ENCODE assay signal across 11 cellular contexts in genomic region chr18:75204262-75204977, GRCh38. TPM values are rescaled to one million over a fixed set of nuclear protein-coding genes. Genes with fewer than 3 reads are reported as not detected.
DNase-seq lines count a peak whose midpoint lies in the region; ATAC-seq, FAIRE-seq and TF ChIP-seq lines count a peak whose summit lies in the region.
"Had no signal": no experiment of that assay in that cellular context is flagged by ENCODE, and none has a peak within 500 bp of the region (broad histone marks: within the 10 kb centered on the region; RNA-seq: fewer than 3 reads in every experiment).

No MANE protein-coding gene starts in this region.

- H3K4me3 ChIP-seq in GM23248 (peak overlapping the region; percentile 54), K562 (no peak overlapping the region), iPS-18a (ENCODE audit: low read length) (peak overlapping the region; percentile 57), skeletal muscle cell (ENCODE audit: low read depth, low read length) (peak overlapping the region; percentile 45)

- no peaks in the 10 kb centered on the region for H3K27me3 ChIP-seq in GM23248 (replicated peaks; ENCODE audit: insufficient read depth)
- H3K27me3 ChIP-seq in K562 (ENCODE audit: control insufficient read depth in 2 of 2, insufficient read depth in 2 of 2, low read length in 2 of 2), result no peaks in the 10 kb centered on the region
- peaks cover 74% of the 10 kb centered on the region for H3K27me3 ChIP-seq in iPS-18a (ENCODE audit: control insufficient read depth, insufficient read depth, low read length)

- CTCF ChIA-PET in K562 (lab: Yijun Ruan, JAX; ENCODE audit: low intra/inter-chr PET ratio), result no interaction called here

- no peaks in the 10 kb centered on the region for H3K9me2 ChIP-seq in GM23248 (ENCODE audit: insufficient read depth)

- H3K27ac ChIP-seq in GM23248 (no peak overlapping the region), K562 (ENCODE audit: extremely low read depth, low read depth, low read length) (no peak overlapping the region), iPS-18a (ENCODE audit: low read length) (no peak overlapping the region)

- H2AFZ ChIP-seq in GM23248 (peak overlapping the region; percentile 52; the same call in 1 of the 2 replicates), K562 (ENCODE audit: low read depth, low read length) (no peak overlapping the region)

- ATAC-seq in K562, result no peak
- ATAC-seq in GM18907 (IDR thresholded peaks at IDR 0.05; ENCODE audit: unreplicated experiment), result no peak

- H3K36me3 Mint-ChIP-seq in activated T-helper 1 cell treated with anti-CD3 and anti-CD28 coated beads, Interleukin-12 subunit alpha, Interleukin-12 subunit beta, Interleukin-2, Interleukin-4 antibody, amounts not matched to agents 30 ng/mL and 10 ng/mL and 1 ng/mL, durations not matched to agents 14 hours and 24 hours and 36 hours (ENCODE audit: low read depth), result peaks cover 25% of the 10 kb centered on the region

- no peak for FAIRE-seq in K562 (lab: Jason Lieb, UNC)

- no peak for TF ChIP-seq POLR2A in K562 (conservative IDR thresholded peaks at IDR 0.05)

- H3K36me3 ChIP-seq in GM23248 (ENCODE audit: low read depth) (peaks cover 5% of the 10 kb centered on the region; the same call in 1 of the 2 replicates), K562 (ENCODE audit: control insufficient read depth, insufficient read depth, low read length) (peaks cover 25% of the 10 kb centered on the region; the same call in 2 of the 3 replicates), iPS-18a (ENCODE audit: control insufficient read depth, low read depth, low read length) (no peaks in the 10 kb centered on the region)

- peaks cover 87% of the 10 kb centered on the region for H3K79me2 ChIP-seq in GM23248 (ENCODE audit: insufficient read depth)
- peaks cover 68% of the 10 kb centered on the region for H3K79me2 ChIP-seq in K562 (ENCODE audit: control insufficient read depth, insufficient read depth, low read length)

- no peaks in the 10 kb centered on the region for H3K9me3 ChIP-seq in GM23248 (ENCODE audit: low read depth)
- H3K9me3 ChIP-seq in K562 (replicated peaks; ENCODE audit: control insufficient read depth, insufficient read depth, low read depth, low read length), result no peaks in the 10 kb centered on the region
- no peaks in the 10 kb centered on the region for H3K9me3 ChIP-seq in iPS-18a (ENCODE audit: control insufficient read depth, low read depth, low read length)

- H3K4me3 Mint-ChIP-seq in activated T-helper 1 cell treated with anti-CD3 and anti-CD28 coated beads, Interleukin-12 subunit alpha, Interleukin-12 subunit beta, Interleukin-2, Interleukin-4 antibody, amounts not matched to agents 30 ng/mL and 10 ng/mL and 1 ng/mL, durations not matched to agents 14 hours and 24 hours and 36 hours, result no peak overlapping the region

- in situ Hi-C loops in GM23248 (cut with MboI), result loop anchor here (25.0 kb wide), 1 partner anchor 542 kb away; no protein-coding TSS in a partner anchor
- in situ Hi-C loops in K562 (cut with MboI), result no loop called here

- H3K27me3 Mint-ChIP-seq in activated T-helper 1 cell treated with anti-CD3 and anti-CD28 coated beads, Interleukin-12 subunit alpha, Interleukin-12 subunit beta, Interleukin-2, Interleukin-4 antibody, amounts not matched to agents 30 ng/mL and 10 ng/mL and 1 ng/mL, durations not matched to agents 14 hours and 24 hours and 36 hours (ENCODE audit: insufficient read depth), result peaks cover 30% of the 10 kb centered on the region

- H3K9ac ChIP-seq in GM23248 (peak overlapping the region; percentile 52), K562 (ENCODE audit: insufficient read depth in 1 of 2, low read depth in 2 of 2, low read length in 2 of 2) (no peak overlapping the region), iPS-18a (ENCODE audit: low read length) (no peak overlapping the region)

- TF ChIP-seq EP300 in K562 (IDR thresholded peaks at IDR 0.05; ENCODE audit: low read length), result no peak

- H3K9me3 Mint-ChIP-seq in activated T-helper 1 cell treated with anti-CD3 and anti-CD28 coated beads, Interleukin-12 subunit alpha, Interleukin-12 subunit beta, Interleukin-2, Interleukin-4 antibody, amounts not matched to agents 30 ng/mL and 10 ng/mL and 1 ng/mL, durations not matched to agents 14 hours and 24 hours and 36 hours, result no peaks in the 10 kb centered on the region

- BruUV-seq in K562 (replicated peaks; lab: Mats Ljungman, UMichigan), result no TSS peak

- TF ChIP-seq CTCF in K562 (IDR thresholded peaks at IDR 0.05 in 2 of 3, conservative IDR thresholded peaks at IDR 0.05 in 1 of 3; ENCODE audit: insufficient read depth in 2 of 3, low read depth in 1 of 3, low read length in 3 of 3), result no peak

- no peak for TF ChIP-seq RAD21 in K562 (CRISPR knock-in tag; conservative IDR thresholded peaks at IDR 0.05 in 1 of 2, IDR thresholded peaks at IDR 0.05 in 1 of 2)

- peaks cover 22% of the 10 kb centered on the region; the same call in 1 of the 2 replicates for H3F3A ChIP-seq in GM23248 (ENCODE audit: insufficient read depth)

- 33 to 43% methylated on average over 42 to 63 of the region's 70 CpGs for WGBS in GM23248 (ENCODE audit: low coverage in 1 of 2, low lambda C conversion rate in 2 of 2, missing lambda C conversion rate in 2 of 2), 2 experiments
- 94% methylated on average over 3 of the region's 70 CpGs for WGBS in K562 (ENCODE audit: insufficient coverage, low coverage, missing lambda C conversion rate)

- H3K4me1 Mint-ChIP-seq in activated T-helper 1 cell treated with anti-CD3 and anti-CD28 coated beads, Interleukin-12 subunit alpha, Interleukin-12 subunit beta, Interleukin-2, Interleukin-4 antibody, amounts not matched to agents 30 ng/mL and 10 ng/mL and 1 ng/mL, durations not matched to agents 14 hours and 24 hours and 36 hours (ENCODE audit: low read depth), result peaks cover 36% of the 10 kb centered on the region

- no peak overlapping the region for H3K27ac Mint-ChIP-seq in activated T-helper 1 cell treated with anti-CD3 and anti-CD28 coated beads, Interleukin-12 subunit alpha, Interleukin-12 subunit beta, Interleukin-2, Interleukin-4 antibody, amounts not matched to agents 30 ng/mL and 10 ng/mL and 1 ng/mL, durations not matched to agents 14 hours and 24 hours and 36 hours

- POLR2A ChIA-PET in K562 (lab: Yijun Ruan, JAX), result interaction anchor here (0.7 kb wide), 1 partner anchor 20 kb away, joined by 3 read pairs; no protein-coding TSS in a partner anchor

- H4K20me1 ChIP-seq in GM23248 (ENCODE audit: insufficient read depth), result no peaks in the 10 kb centered on the region
- H4K20me1 ChIP-seq in K562 (replicated peaks; ENCODE audit: control insufficient read depth, insufficient read depth, low read length), result no peaks in the 10 kb centered on the region; the same call in 1 of the 2 replicates

- H3K9me1 ChIP-seq in K562 (ENCODE audit: control insufficient read depth, insufficient read depth, low read length), result peaks cover 3% of the 10 kb centered on the region

- intact Hi-C loops in K562 (cut with micrococcal nuclease), result no loop called here
- intact Hi-C loops in activated T-helper 1 cell treated with anti-CD3 and anti-CD28 coated beads, Interleukin-12 subunit alpha, Interleukin-12 subunit beta, Interleukin-2, Interleukin-4 antibody, amounts not matched to agents 30 ng/mL and 10 ng/mL and 1 ng/mL, durations not matched to agents 14 hours and 24 hours and 36 hours (cut with micrococcal nuclease), result loop anchor here (10.0 kb wide), 2 partner anchors 300 to 550 kb away; no protein-coding TSS in a partner anchor

- H3K4me1 ChIP-seq in GM23248 (ENCODE audit: insufficient read depth) (peaks cover 30% of the 10 kb centered on the region), K562 (replicated peaks in 1 of 2; ENCODE audit: control insufficient read depth in 2 of 2, insufficient read depth in 2 of 2, low read length in 2 of 2) (peaks cover 6 to 28% of the 10 kb centered on the region in 2 experiments; a peak in 4 of 5 replicates), iPS-18a (ENCODE audit: control insufficient read depth, low read depth, low read length) (peaks cover 30% of the 10 kb centered on the region)

- DNase-seq in GM23248 (peak; percentile 45), K562 (ENCODE audit: extremely low read depth in 1 of 4, low spot score in 3 of 4) (no peak), skeletal muscle cell (ENCODE audit: low read depth) (no peak), NCI-H446 treated with DMSO at 0.1 percent for 48 hours (lab: John Stamatoyannopoulos, UW) (no peak), SKM-1 (lab: John Stamatoyannopoulos, UW; ENCODE audit: unreplicated experiment) (no peak)
- no peak for DNase-seq in activated T-helper 1 cell treated with anti-CD3 and anti-CD28 coated beads, Interleukin-12 subunit alpha, Interleukin-12 subunit beta, Interleukin-2, Interleukin-4 antibody, amounts not matched to agents 30 ng/mL and 10 ng/mL and 1 ng/mL, durations not matched to agents 14 hours and 24 hours and 36 hours (ENCODE audit: low spot score)
- DNase-seq: activated effector memory CD4-positive, alpha-beta T cell treated with Interleukin-2 at 50 U/mL for 16 hours; NCI-H187; stimulated activated CD4-positive, alpha-beta T cell treated with anti-CD3 and anti-CD28 coated beads, Interleukin-4, amount 100 ng/mL, for 24 hours had no signal

- H3K4me2 ChIP-seq in GM23248 (ENCODE audit: unreplicated experiment), result peak overlapping the region; percentile 73
- no peak overlapping the region for H3K4me2 ChIP-seq in K562 (ENCODE audit: insufficient read depth, low read length)

RNA-seq across cellular contexts. Expression of gene PTGR3, which starts 4.5 kb away (rescaled TPM):
- 8.1 and 21.3 TPM in 2 replicates for total RNA-seq in GM23248 (2014; rRNA removed; shearing (Covaris generic))
- polyA plus RNA-seq in GM23248 (2016; fragmentation: Nextera tagmentation; extraction: Ambion mirVana) (8.8 and 10.2 TPM in 2 replicates), K562 (2011; rRNA removed) (29.9 and 32.1 TPM in 2 replicates), K562 (2014; fragmentation: Illumina TruSeq; extraction: Trizol) (22.7 and 23.8 TPM in 2 replicates), K562 (2014; fragmentation: Nextera tagmentation; extraction: Ambion mirVana) (1 to 10 TPM; 4.1 to 5.7 TPM), K562 (2014; rRNA removed) (13.9 and 21.0 TPM in 2 replicates)
- total RNA-seq in K562 (2011; cell fraction: chromatin; rRNA removed; ENCODE audit: low replicate concordance), result 19.9 and 21.0 TPM in 2 replicates
- 8.7 and 10.8 TPM in 2 replicates for total RNA-seq in K562 (2011; cell fraction: nucleolus; rRNA removed)
- total RNA-seq in K562 (2011; cell fraction: nucleoplasm; rRNA removed), result 13.4 and 16.2 TPM in 2 replicates
- total RNA-seq in K562 (2014; rRNA removed) (5.7 and 8.8 TPM in 2 replicates), K562 (2014; rRNA removed; fragmentation: Illumina TruSeq; extraction: Trizol) (15.3 and 16.4 TPM in 2 replicates), K562 (2015; rRNA removed; fragmentation: Illumina TruSeq; extraction: Trizol) (9.7 and 9.9 TPM in 2 replicates), K562 (2021) (29.9 and 32.3 TPM in 2 replicates)
- polyA plus RNA-seq in K562 (2011; cell fraction: cytosol; rRNA removed), result 14.2 and 21.6 TPM in 2 replicates
- polyA plus RNA-seq in K562 (2011; cell fraction: nucleus; rRNA removed), result 24.9 and 28.3 TPM in 2 replicates
- polyA plus RNA-seq in K562 (2012), result 20.7 and 23.2 TPM in 2 replicates
- polyA minus RNA-seq in K562 (2011; rRNA and poly(A)+ RNA removed), result 35.1 and 37.3 TPM in 2 replicates
- 10.6 and 18.4 TPM in 2 replicates for polyA minus RNA-seq in K562 (2011; cell fraction: cytosol; rRNA and poly(A)+ RNA removed)
- 10.1 and 23.2 TPM in 2 replicates for polyA minus RNA-seq in K562 (2011; cell fraction: nucleus; rRNA and poly(A)+ RNA removed)
- total RNA-seq in activated T-helper 1 cell treated with anti-CD3 and anti-CD28 coated beads, Interleukin-12 subunit alpha, Interleukin-12 subunit beta, Interleukin-2, Interleukin-4 antibody, amounts not matched to agents 30 ng/mL and 10 ng/mL and 1 ng/mL, durations not matched to agents 14 hours and 24 hours and 36 hours, result 19.1 and 23.3 TPM in 2 replicates

RNA-seq across cellular contexts. Expression of gene TSHZ1, which starts 6.2 kb away (rescaled TPM):
- total RNA-seq in GM23248 (2014; rRNA removed; shearing (Covaris generic)), result 4.4 and 5.9 TPM in 2 replicates
- polyA plus RNA-seq in GM23248 (2016; fragmentation: Nextera tagmentation; extraction: Ambion mirVana) (2.2 and 2.4 TPM in 2 replicates), K562 (2011; rRNA removed) (1.5 and 2.5 TPM in 2 replicates), K562 (2014; fragmentation: Illumina TruSeq; extraction: Trizol) (4.5 and 5.3 TPM in 2 replicates), K562 (2014; fragmentation: Nextera tagmentation; extraction: Ambion mirVana) (1 to 10 TPM; 1.1 TPM), K562 (2014; rRNA removed) (2.6 and 2.9 TPM in 2 replicates)
- 1.8 and 2.1 TPM in 2 replicates for total RNA-seq in K562 (2011; cell fraction: chromatin; rRNA removed; ENCODE audit: low replicate concordance)
- 1.0 and 1.4 TPM in 2 replicates for total RNA-seq in K562 (2011; cell fraction: nucleolus; rRNA removed)
- total RNA-seq in K562 (2011; cell fraction: nucleoplasm; rRNA removed), result 1.5 and 1.9 TPM in 2 replicates
- total RNA-seq in K562 (2014; rRNA removed) (4.1 and 4.8 TPM in 2 replicates), K562 (2014; rRNA removed; fragmentation: Illumina TruSeq; extraction: Trizol) (2.7 TPM in 2 replicates), K562 (2015; rRNA removed; fragmentation: Illumina TruSeq; extraction: Trizol) (3.6 TPM in 2 replicates), K562 (2021) (6.3 and 7.2 TPM in 2 replicates)
- 2.0 TPM in 2 replicates for polyA plus RNA-seq in K562 (2011; cell fraction: cytosol; rRNA removed)
- polyA plus RNA-seq in K562 (2011; cell fraction: nucleus; rRNA removed), result 2.0 and 2.4 TPM in 2 replicates
- polyA plus RNA-seq in K562 (2012), result 4.6 and 5.5 TPM in 2 replicates
- polyA minus RNA-seq in K562 (2011; rRNA and poly(A)+ RNA removed), result 1.9 and 2.6 TPM in 2 replicates
- 3.2 and 4.6 TPM in 2 replicates for polyA minus RNA-seq in K562 (2011; cell fraction: cytosol; rRNA and poly(A)+ RNA removed)
- 1.9 and 2.7 TPM in 2 replicates for polyA minus RNA-seq in K562 (2011; cell fraction: nucleus; rRNA and poly(A)+ RNA removed)
- 12.7 and 13.5 TPM in 2 replicates for total RNA-seq in activated T-helper 1 cell treated with anti-CD3 and anti-CD28 coated beads, Interleukin-12 subunit alpha, Interleukin-12 subunit beta, Interleukin-2, Interleukin-4 antibody, amounts not matched to agents 30 ng/mL and 10 ng/mL and 1 ng/mL, durations not matched to agents 14 hours and 24 hours and 36 hours
